Comparison of ENCODE assay signal across 11 cellular contexts in genomic region chr13:42876810-42877550, GRCh38.
DNase-seq lines count a peak whose midpoint lies in the region; ATAC-seq and TF ChIP-seq lines count a peak whose summit lies in the region.
"Had no signal": no experiment of that assay in that cellular context is flagged by ENCODE, and none has a peak within 500 bp of the region (broad histone marks: within the 10 kb centered on the region; RNA-seq: fewer than 3 reads in every experiment).

No MANE protein-coding gene starts in this region.

- intact Hi-C loops in CD8-positive, alpha-beta T cell (cut with DNase I, micrococcal nuclease): loop anchor here in 1 of 2 experiments (5.0 kb wide), 1 partner anchor 50 kb away; no protein-coding TSS in a partner anchor

- H3K27me3 Mint-ChIP-seq in mesothelial cell of epicardium (ENCODE audit: low read depth): peaks cover 33% of the 10 kb centered on the region
- H3K27me3 Mint-ChIP-seq in CD8-positive, alpha-beta T cell (ENCODE audit: low read depth): peaks cover 19% of the 10 kb centered on the region

- POLR2A ChIA-PET in CD8-positive, alpha-beta T cell (lab: Charles Lee): no interaction called here

- H3K4me3 ChIP-seq in CD8-positive, alpha-beta T cell (ENCODE audit: low read depth, low read length): no peak overlapping the region

- peaks cover 53% of the 10 kb centered on the region for H3K4me1 Mint-ChIP-seq in mesothelial cell of epicardium
- H3K4me1 Mint-ChIP-seq in CD8-positive, alpha-beta T cell (ENCODE audit: low read depth): no peaks in the 10 kb centered on the region

- no peak for TF ChIP-seq CTCF in mesothelial cell of epicardium (IDR thresholded peaks at IDR 0.05; ENCODE audit: unreplicated experiment)
- TF ChIP-seq CTCF in CD8-positive, alpha-beta T cell (IDR thresholded peaks at IDR 0.05): no peak

- peak; percentile 14 for ATAC-seq in HG03064 (IDR thresholded peaks at IDR 0.05; ENCODE audit: low read depth, unreplicated experiment)
- ATAC-seq in CD8-positive, alpha-beta T cell: no peak
- ATAC-seq in GM18517 (IDR thresholded peaks at IDR 0.05; ENCODE audit: unreplicated experiment): no peak

- H3K27me3 ChIP-seq in CD8-positive, alpha-beta T cell (ENCODE audit: insufficient read depth, low read length): no peaks in the 10 kb centered on the region

- DNase-seq in amniotic epithelial cell (ENCODE audit: low read depth) (peak; percentile 96), mesothelial cell of epicardium (ENCODE audit: low spot score in 2 of 2, unreplicated experiment in 2 of 2) (no peak), mucosa of gallbladder (ENCODE audit: low spot score) (no peak), SHP77 treated with DMSO at 0.1 percent for 48 hours (lab: John Stamatoyannopoulos, UW) (no peak)
- no peak for DNase-seq in CD8-positive, alpha-beta T cell
- DNase-seq: WERI-Rb-1 had no signal

- H3K36me3 ChIP-seq in ES-I3 (ENCODE audit: insufficient read depth, low read length): no peaks in the 10 kb centered on the region
- H3K36me3 ChIP-seq in CD8-positive, alpha-beta T cell (ENCODE audit: insufficient read depth, low read length): no peaks in the 10 kb centered on the region
- H3K36me3 ChIP-seq: WERI-Rb-1 had no signal

- H3K4me1 ChIP-seq in ES-I3 (ENCODE audit: insufficient read depth, low read length): peaks cover 31% of the 10 kb centered on the region
- no peaks in the 10 kb centered on the region for H3K4me1 ChIP-seq in CD8-positive, alpha-beta T cell (ENCODE audit: insufficient read depth, low read length)

- CTCF ChIA-PET in CD8-positive, alpha-beta T cell (lab: Charles Lee): no interaction called here

- peaks cover 1% of the 10 kb centered on the region for H3K36me3 Mint-ChIP-seq in mesothelial cell of epicardium
- H3K36me3 Mint-ChIP-seq in CD8-positive, alpha-beta T cell: no peaks in the 10 kb centered on the region
- H3K36me3 Mint-ChIP-seq: brain had no signal

- H3K27ac ChIP-seq in CD8-positive, alpha-beta T cell (ENCODE audit: low read depth, low read length): no peak overlapping the region
- H3K27ac ChIP-seq: WERI-Rb-1 had no signal

- no peak overlapping the region for H3K4me3 Mint-ChIP-seq in mesothelial cell of epicardium
- H3K4me3 Mint-ChIP-seq in CD8-positive, alpha-beta T cell: no peak overlapping the region

- H3K27ac Mint-ChIP-seq in mesothelial cell of epicardium: peak overlapping the region; percentile 23
- no peak overlapping the region for H3K27ac Mint-ChIP-seq in CD8-positive, alpha-beta T cell
- H3K27ac Mint-ChIP-seq: progenitor cell of endocrine pancreas had no signal

- H3K9me3 Mint-ChIP-seq in mesothelial cell of epicardium: no peaks in the 10 kb centered on the region
- H3K9me3 Mint-ChIP-seq in CD8-positive, alpha-beta T cell: no peaks in the 10 kb centered on the region

- H3K9me3 ChIP-seq in ES-I3 (ENCODE audit: control insufficient read depth, insufficient read depth, low read length): no peaks in the 10 kb centered on the region
- no peaks in the 10 kb centered on the region for H3K9me3 ChIP-seq in CD8-positive, alpha-beta T cell (ENCODE audit: low read length)

- H3K9ac ChIP-seq in ES-I3 (ENCODE audit: low read depth, low read length): peak overlapping the region; percentile 2; the same call in 1 of the 2 replicates
